In genomic region chr10:86044029-86044428, GRCh38 we compare ENCODE assay signal across 19 cellular contexts.
A peak's percentile ranks its signal among the peaks of the same experiment; 100 is the strongest.
DNase-seq lines count a peak whose midpoint lies in the region; TF ChIP-seq lines count a peak whose summit lies in the region.
"Had no signal": no experiment of that assay in that cellular context is flagged by ENCODE, and none has a peak within 500 bp of the region (broad histone marks: within the 10 kb centered on the region; RNA-seq: fewer than 3 reads in every experiment).

No MANE protein-coding gene starts in this region.

- no peak overlapping the region for H3K27ac ChIP-seq in HEK293 (ENCODE audit: extremely low read depth, low read depth, low read length)
- H3K27ac ChIP-seq: A549; BLaER1 treated with 17β-estradiol and CSF1 and Interleukin-3, amounts not matched to agents 10 nM and 100 nM had no signal

- H3K9me3 ChIP-seq in HEK293 (ENCODE audit: control insufficient read depth, insufficient read depth, low read depth, low read length) = no peaks in the 10 kb centered on the region
- H3K9me3 ChIP-seq: A549; BE2C; BLaER1 treated with 17β-estradiol and CSF1 and Interleukin-3, amounts not matched to agents 10 nM and 100 nM; HAP-1 had no signal

- TF ChIP-seq POLR2A in erythroblast (IDR thresholded peaks at IDR 0.05; ENCODE audit: low read length) = no peak

- H3K36me3 ChIP-seq in HEK293 (ENCODE audit: control insufficient read depth in 2 of 2, insufficient read depth in 1 of 2, low read length in 2 of 2) = no peaks in the 10 kb centered on the region
- H3K36me3 ChIP-seq: BE2C; BLaER1 treated with 17β-estradiol and CSF1 and Interleukin-3, amounts not matched to agents 10 nM and 100 nM; HAP-1 had no signal

- no peak for TF ChIP-seq CTCF in HEK293 (tag by site-specific recombination; IDR thresholded peaks at IDR 0.05)

- CTCF ChIA-PET in HEK293 (lab: Yijun Ruan, JAX) = no interaction called here

- H3K4me1 ChIP-seq in HEK293 (ENCODE audit: control insufficient read depth, insufficient read depth, low read length) = no peaks in the 10 kb centered on the region
- H3K4me1 ChIP-seq: A549, HAP-1 had no signal

- peak; percentile 4 for DNase-seq in DMS79 treated with DMSO at 0.1 percent for 48 hours (lab: John Stamatoyannopoulos, UW)
- no peak for DNase-seq in DMS79 (lab: John Stamatoyannopoulos, UW)
- peak; percentile 55 for DNase-seq in NCI-H1436 treated with DMSO at 0.1 percent for 48 hours (lab: John Stamatoyannopoulos, UW)
- DNase-seq in NCI-H748 treated with DMSO at 0.1 percent for 48 hours (lab: John Stamatoyannopoulos, UW) = peak; percentile 0
- no peak for DNase-seq in stimulated activated naive CD4-positive, alpha-beta T cell (lab: John Stamatoyannopoulos, UW)
- no peak for DNase-seq in erythroblast (lab: John Stamatoyannopoulos, UW)
- DNase-seq: 8988T; ACHN; AML-193; CD4-positive, alpha-beta T cell; CD8-positive, alpha-beta memory T cell; DMS 273 treated with DMSO at 0.1 percent for 48 hours; GF-D8; GOT3 had no signal

- POLR2A ChIA-PET in HEK293 (lab: Yijun Ruan, JAX) = no interaction called here

- no peak overlapping the region for H3K4me3 ChIP-seq in HEK293 (ENCODE audit: low read depth, low read length)
- H3K4me3 ChIP-seq: A549; BLaER1 treated with 17β-estradiol and CSF1 and Interleukin-3, amounts not matched to agents 10 nM and 100 nM; HAP-1 had no signal

TF ChIP-seq in HEK293, 187 proteins besides CTCF, POLR2A, EP300 and RAD21:
- TF ChIP-seq ZNF37A (tag by site-specific recombination; IDR thresholded peaks at IDR 0.05) (no peak), ZNF654 (tag by site-specific recombination; IDR thresholded peaks at IDR 0.05; ENCODE audit: low read depth) (no peak), FEZF1 (tag by site-specific recombination; IDR thresholded peaks at IDR 0.05) (peak; percentile 54; the same call in 1 of the 2 replicates), GLI2 (tag by site-specific recombination; IDR thresholded peaks at IDR 0.05; ENCODE audit: borderline replicate concordance, low read depth) (no peak), ZNF548 (tag by site-specific recombination; IDR thresholded peaks at IDR 0.05) (no peak)

Comparison
In these comparisons a context has a peak if more than half of its experiments do, and no peak if none do; other contexts are left out.
1. DNase-seq: peak in DMS79 treated with DMSO at 0.1 percent for 48 hours (single experiment), NCI-H1436 treated with DMSO at 0.1 percent for 48 hours (single experiment) and NCI-H748 treated with DMSO at 0.1 percent for 48 hours (single experiment); none in DMS79 (single experiment), stimulated activated naive CD4-positive, alpha-beta T cell (0 of 6) and erythroblast (0 of 2).